Comparison of ENCODE assay signal across 36 cellular contexts in genomic region chr16:77452243-77452642, GRCh38. TPM values are rescaled to one million over a fixed set of nuclear protein-coding genes. Genes with fewer than 3 reads are reported as not detected.
"Had no signal": no experiment of that assay in that cellular context is flagged by ENCODE, and none has a peak within 500 bp of the region (broad histone marks: within the 10 kb centered on the region; RNA-seq: fewer than 3 reads in every experiment).

No MANE protein-coding gene starts in this region.

- H3K27ac ChIP-seq: adrenal gland, ascending aorta, body of pancreas, brain microvascular endothelial cell, breast epithelium, cardiac muscle cell had no signal

- H3K4me3 ChIP-seq: adrenal gland, ascending aorta, body of pancreas, breast epithelium, cardiac muscle cell had no signal

- H3K9me3 ChIP-seq: adrenal gland, ascending aorta, body of pancreas, breast epithelium had no signal

- FAIRE-seq: astrocyte, bronchial epithelial cell, colon had no signal

- H3K27me3 ChIP-seq: adrenal gland, ascending aorta, body of pancreas, brain microvascular endothelial cell, breast epithelium, cardiac muscle cell had no signal

- ATAC-seq: activated naive CD4-positive, alpha-beta T cell treated with anti-CD3 and anti-CD28 coated beads, Interleukin-2, amount 50 U/mL, for 72 hours; activated naive CD8-positive, alpha-beta T cell treated with anti-CD3 and anti-CD28 coated beads, Interleukin-2, amount 50 U/mL, for 24 hours; activated T-cell treated with anti-CD3 and anti-CD28 coated beads, Interleukin-2, amount 50 U/mL, for 4 hours; activated T-cell treated with anti-CD3 and anti-CD28 coated beads, Interleukin-2, amount 50 U/mL, for 72 hours; activated T-helper 17 cell treated with anti-CD3 and anti-CD28 coated beads, Interleukin-2, amount 50 U/mL, for 72 hours; body of pancreas had no signal

- DNase-seq: activated effector memory CD4-positive, alpha-beta T cell treated with anti-CD3 and anti-CD28 coated beads, Interleukin-2, amount 50 U/mL, for 16 hours; activated effector memory CD4-positive, alpha-beta T cell treated with Interleukin-2 at 50 U/mL for 16 hours; activated gamma-delta T cell; activated gamma-delta T cell treated with Interleukin-2 at 50 U/mL for 16 hours; activated naive CD4-positive, alpha-beta T cell; activated naive CD4-positive, alpha-beta T cell treated with anti-CD3 and anti-CD28 coated beads for 36 hours; activated naive CD4-positive, alpha-beta T cell treated with anti-CD3 and anti-CD28 coated beads, Interleukin-2, amount 10 ng/mL, durations not matched to agents 7 days and 5 days; activated naive CD4-positive, alpha-beta T cell treated with anti-CD3 and anti-CD28 coated beads, Interleukin-2, amount 50 U/mL, for 16 hours; activated naive CD4-positive, alpha-beta T cell treated with Interleukin-2 at 50 U/mL for 16 hours; activated naive CD8-positive, alpha-beta T cell treated with anti-CD3 and anti-CD28 coated beads for 36 hours; activated naive CD8-positive, alpha-beta T cell treated with anti-CD3 and anti-CD28 coated beads, Interleukin-2, amount 10 ng/mL, durations not matched to agents 7 days and 5 days; activated naive CD8-positive, alpha-beta T cell treated with anti-CD3 and anti-CD28 coated beads, Interleukin-2, amount 50 U/mL, for 24 hours; activated T-cell treated with anti-CD3 and anti-CD28 coated beads, Interleukin-2, amount 50 U/mL, for 4 hours; activated T-cell treated with anti-CD3 and anti-CD28 coated beads, Interleukin-2, amount 50 U/mL, for 48 hours; activated T-cell treated with anti-CD3 and anti-CD28 coated beads, Interleukin-2, amount 50 U/mL, for 72 hours; adrenal gland; amniotic stem cell; amygdala; anterior cingulate cortex; aorta; body of pancreas; brain microvascular endothelial cell; caudate nucleus; central memory CD4-positive, alpha-beta T cell; cerebellar nuclear complex had no signal

- H3K4me1 ChIP-seq: adrenal gland, ascending aorta, body of pancreas, breast epithelium had no signal

- H3K36me3 ChIP-seq: adrenal gland, ascending aorta, brain microvascular endothelial cell, breast epithelium, cardiac muscle cell had no signal

RNA-seq across cellular contexts. Expression of gene ADAMTS18, which starts 17.4 kb away (rescaled TPM):
- total RNA-seq: activated naive CD4-positive, alpha-beta T cell treated with anti-CD3 and anti-CD28 coated beads for 36 hours; activated naive CD4-positive, alpha-beta T cell treated with anti-CD3 and anti-CD28 coated beads, Interleukin-2, amount 50 U/mL, for 72 hours; activated naive CD8-positive, alpha-beta T cell treated with anti-CD3 and anti-CD28 coated beads for 36 hours; activated naive CD8-positive, alpha-beta T cell treated with anti-CD3 and anti-CD28 coated beads, Interleukin-2, amount 10 ng/mL, durations not matched to agents 7 days and 5 days; activated T-cell treated with anti-CD3 and anti-CD28 coated beads, Interleukin-2, amount 50 U/mL, for 4 hours; activated T-cell treated with anti-CD3 and anti-CD28 coated beads, Interleukin-2, amount 50 U/mL, for 72 hours; activated T-helper 17 cell treated with anti-CD3 and anti-CD28 coated beads, Interleukin-2, amount 50 U/mL, for 72 hours; activated T-helper 2 cell treated with anti-CD3 and anti-CD28 coated beads, Interferon-gamma antibody, Interleukin-2, Interleukin-4, amounts not matched to agents 10 μg/mL and 5 μg/mL and 100 μg/mL, durations not matched to agents 14 hours and 24 hours and 36 hours; ascending aorta; bronchial epithelial cell; cardiac septum; chondrocyte had no signal
- polyA plus RNA-seq: cardiac muscle cell had no signal
